ENCODE assay signal across 8 cellular contexts in the genomic region with DNA sequence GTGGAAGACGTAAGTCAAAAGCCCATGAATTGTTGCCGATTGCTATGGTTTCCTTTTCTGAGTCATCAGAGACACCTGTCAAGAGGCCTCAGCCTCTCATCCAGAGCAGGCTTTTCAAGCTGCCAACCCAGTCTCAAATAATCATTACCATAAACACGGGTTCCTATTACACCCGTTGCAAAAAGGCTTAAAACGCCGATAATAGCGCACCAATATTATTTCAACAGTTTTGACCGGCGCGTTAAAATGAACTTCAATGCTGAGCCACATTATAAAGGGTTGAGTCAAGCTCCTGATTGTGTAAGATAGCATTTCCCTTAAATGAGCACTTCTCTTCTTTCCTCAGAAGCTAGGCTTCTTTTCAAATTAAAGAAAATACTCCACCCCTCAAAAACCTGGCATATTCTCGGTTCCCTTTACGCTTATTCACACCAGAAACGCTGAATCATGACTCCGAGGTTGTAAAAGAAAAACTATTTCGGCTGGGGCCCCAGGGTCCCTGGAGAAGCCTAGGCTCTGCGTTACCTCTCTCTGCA. TPM values are rescaled to one million over a fixed set of nuclear protein-coding genes. Genes with fewer than 3 reads are reported as not detected.
DNase-seq lines count a peak whose midpoint lies in the region; ATAC-seq and TF ChIP-seq lines count a peak whose summit lies in the region.

No MANE protein-coding gene starts in this region.

- H3K4me3 ChIP-seq in epithelial cell of esophagus (ENCODE audit: low read length) = peak overlapping the region; percentile 58
- H3K4me3 ChIP-seq in muscle layer of colon (ENCODE audit: low read depth in 1 of 2, low read length in 2 of 2) = peak overlapping the region; percentile 81 to 89

- peaks cover 31% of the 10 kb centered on the region for H3K4me1 ChIP-seq in muscle layer of colon (ENCODE audit: insufficient read depth, low read length)

- intact Hi-C loops in Right ventricle myocardium inferior (cut with DNase I) (loop anchor here (5.0 to 10.0 kb wide), 4 partner anchors 40 to 230 kb away; no protein-coding TSS in a partner anchor), cardiac septum (cut with DNase I) (loop anchor here (2.0 to 5.0 kb wide), 3 partner anchors 40 to 230 kb away; no protein-coding TSS in a partner anchor)

- ATAC-seq in Right ventricle myocardium inferior (peak; percentile 37), HG03039 (IDR thresholded peaks at IDR 0.05; ENCODE audit: unreplicated experiment) (peak; percentile 64)

- H3K36me3 ChIP-seq in muscle layer of colon (ENCODE audit: insufficient read depth, low read length) = no peaks in the 10 kb centered on the region

- peak overlapping the region; percentile 54 for H3K9ac ChIP-seq in muscle layer of colon (ENCODE audit: low read length)

- peak overlapping the region; percentile 83 for H3K27ac ChIP-seq in muscle layer of colon (ENCODE audit: low read depth, low read length)

- H3K27me3 ChIP-seq in muscle layer of colon (ENCODE audit: control insufficient read depth in 1 of 2, insufficient read depth in 2 of 2, low read length in 2 of 2) = no peaks in the 10 kb centered on the region

- DNase-seq in Right ventricle myocardium inferior (ENCODE audit: missing footprints) = no peak
- no peak for DNase-seq in cardiac septum (ENCODE audit: low spot score)
- DNase-seq in NCI-H774 (lab: John Stamatoyannopoulos, UW) = peak; percentile 4
- peak; percentile 79 for DNase-seq in epithelial cell of esophagus (ENCODE audit: low read depth)
- DNase-seq in DMS114 treated with DMSO at 0.1 percent for 48 hours (lab: John Stamatoyannopoulos, UW; ENCODE audit: unreplicated experiment) = no peak
- DNase-seq in NCI-H2081 (lab: John Stamatoyannopoulos, UW) = no peak

- no peak for TF ChIP-seq CTCF in epithelial cell of esophagus (IDR thresholded peaks at IDR 0.05; ENCODE audit: insufficient read depth, low read depth, low read length, missing control alignments)

- H3K9me3 ChIP-seq in muscle layer of colon (ENCODE audit: low read length) = no peaks in the 10 kb centered on the region

RNA-seq across cellular contexts. Expression of a gene that starts 1.4 kb away (rescaled TPM):
- 33.8 TPM for total RNA-seq in Right ventricle myocardium inferior
- 33.2 TPM for total RNA-seq in cardiac septum

Comparison
In these comparisons a context has a peak if more than half of its experiments do, and no peak if none do; other contexts are left out.
1. DNase-seq: peak in NCI-H774 (single experiment) and epithelial cell of esophagus (single experiment); none in Right ventricle myocardium inferior (single experiment), cardiac septum (single experiment), DMS114 treated with DMSO at 0.1 percent for 48 hours (single experiment) and NCI-H2081 (0 of 2).